ENCODE assay signal across 18 cellular contexts in the genomic region with DNA sequence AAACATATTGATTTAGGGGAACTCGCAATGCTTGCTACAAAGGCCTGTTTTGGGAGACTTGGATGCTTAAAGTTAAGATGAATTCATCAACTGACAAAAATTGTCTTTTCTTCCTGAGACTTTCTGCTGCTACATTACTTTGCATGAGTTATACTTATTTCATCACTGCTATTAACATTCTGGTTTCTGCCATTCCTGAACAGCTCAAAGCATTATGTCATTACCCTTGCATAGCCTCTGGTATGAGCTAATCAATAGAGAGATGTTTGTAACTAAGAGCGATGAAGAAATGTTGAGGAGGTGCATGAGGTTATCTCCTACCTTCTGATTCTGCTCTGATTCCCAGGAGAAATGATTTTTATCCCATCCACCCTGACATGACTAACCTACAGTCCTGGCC.
A peak's percentile ranks its signal among the peaks of the same experiment; 100 is the strongest.
DNase-seq lines count a peak whose midpoint lies in the region; ATAC-seq and TF ChIP-seq lines count a peak whose summit lies in the region.
"Had no signal": no experiment of that assay in that cellular context is flagged by ENCODE, and none has a peak within 500 bp of the region (broad histone marks: within the 10 kb centered on the region; RNA-seq: fewer than 3 reads in every experiment).

No MANE protein-coding gene starts in this region.

- no peaks in the 10 kb centered on the region for H3K36me3 Mint-ChIP-seq in progenitor cell of endocrine pancreas (ENCODE audit: insufficient read depth)
- peaks cover 0 to 1% of the 10 kb centered on the region in 2 donors for H3K36me3 Mint-ChIP-seq in activated T-cell treated with anti-CD3 and anti-CD28 coated beads, Interleukin-2, amount 50 U/mL, for 72 hours (ENCODE audit: insufficient read depth in 2 of 2)

- intact Hi-C loops in body of pancreas (cut with DNase I), result no loop called here

- 20 to 37% methylated on average over 2 of the region's 2 CpGs for WGBS in body of pancreas, 2 donors

- H3K4me3 ChIP-seq in AG10803 (ENCODE audit: low read length), result no peak overlapping the region
- no peak overlapping the region for H3K4me3 ChIP-seq in body of pancreas
- H3K4me3 ChIP-seq: A549, MG63 had no signal

- peak overlapping the region; percentile 94 for H3K27ac Mint-ChIP-seq in progenitor cell of endocrine pancreas
- H3K27ac Mint-ChIP-seq in activated T-cell treated with anti-CD3 and anti-CD28 coated beads, Interleukin-2, amount 50 U/mL, for 72 hours, result no peak overlapping the region

- no peaks in the 10 kb centered on the region for H3K27me3 ChIP-seq in body of pancreas
- H3K27me3 ChIP-seq: MG63 had no signal

- H3K27ac ChIP-seq in body of pancreas, result peak overlapping the region in 2 of 4 donors; percentile 32 to 50
- H3K27ac ChIP-seq: A549 had no signal

- H3K4me1 ChIP-seq in body of pancreas, result peaks cover 4% of the 10 kb centered on the region
- H3K4me1 ChIP-seq: A549 had no signal

- no peak for TF ChIP-seq POLR2A in body of pancreas (IDR thresholded peaks at IDR 0.05)

- no peaks in the 10 kb centered on the region for H3K36me3 ChIP-seq in body of pancreas (replicated peaks in 1 of 2; ENCODE audit: insufficient read depth in 1 of 2, low read depth in 2 of 2)
- H3K36me3 ChIP-seq: MG63 had no signal

- peak; percentile 39 for DNase-seq in AG10803 (ENCODE audit: low read depth)
- no peak for DNase-seq in body of pancreas
- DNase-seq in kidney tubule cell (ENCODE audit: low spot score), result peak; percentile 51
- no peak for DNase-seq in progenitor cell of endocrine pancreas (ENCODE audit: low spot score, unreplicated experiment)
- no peak for DNase-seq in OCI-M1 (lab: John Stamatoyannopoulos, UW)
- DNase-seq in activated T-cell treated with anti-CD3 and anti-CD28 coated beads, Interleukin-2, amount 50 U/mL, for 72 hours, result no peak
- no peak for DNase-seq in SKM-1 (lab: John Stamatoyannopoulos, UW; ENCODE audit: unreplicated experiment)
- DNase-seq: COR-L47, EL, H7, NCI-H1092, NCI-H146, NCI-H2107, NCI-H2227 treated with DMSO at 0.1 percent for 48 hours, NCI-H524 had no signal

- peaks cover 4% of the 10 kb centered on the region for H3K9me3 Mint-ChIP-seq in progenitor cell of endocrine pancreas (ENCODE audit: low read depth)
- H3K9me3 Mint-ChIP-seq in activated T-cell treated with anti-CD3 and anti-CD28 coated beads, Interleukin-2, amount 50 U/mL, for 72 hours, result peaks cover 1 to 8% of the 10 kb centered on the region in 2 donors

- H3K9me3 ChIP-seq in body of pancreas, result no peaks in the 10 kb centered on the region
- H3K9me3 ChIP-seq: A549, MG63 had no signal

- peaks cover 52% of the 10 kb centered on the region for H3K4me1 Mint-ChIP-seq in progenitor cell of endocrine pancreas (ENCODE audit: low read depth)
- no peaks in the 10 kb centered on the region for H3K4me1 Mint-ChIP-seq in activated T-cell treated with anti-CD3 and anti-CD28 coated beads, Interleukin-2, amount 50 U/mL, for 72 hours (ENCODE audit: low read depth)

- peak; percentile 86 for ATAC-seq in body of pancreas
- ATAC-seq in GM21825 (IDR thresholded peaks at IDR 0.05; ENCODE audit: unreplicated experiment), result no peak
- no peak for ATAC-seq in activated T-cell treated with anti-CD3 and anti-CD28 coated beads, Interleukin-2, amount 50 U/mL, for 72 hours (replicated peaks in 1 of 2)
- ATAC-seq: A549 had no signal

- no peak for TF ChIP-seq CTCF in AG10803 (conservative IDR thresholded peaks at IDR 0.05; ENCODE audit: low read length)
- TF ChIP-seq CTCF in body of pancreas (IDR thresholded peaks at IDR 0.05), result no peak
- no peak for TF ChIP-seq CTCF in progenitor cell of endocrine pancreas (IDR thresholded peaks at IDR 0.05; ENCODE audit: unreplicated experiment)

- H3K4me3 Mint-ChIP-seq in progenitor cell of endocrine pancreas (ENCODE audit: low read depth), result no peak overlapping the region
- H3K4me3 Mint-ChIP-seq in activated T-cell treated with anti-CD3 and anti-CD28 coated beads, Interleukin-2, amount 50 U/mL, for 72 hours, result no peak overlapping the region

- no peaks in the 10 kb centered on the region for H3K27me3 Mint-ChIP-seq in progenitor cell of endocrine pancreas
- H3K27me3 Mint-ChIP-seq in activated T-cell treated with anti-CD3 and anti-CD28 coated beads, Interleukin-2, amount 50 U/mL, for 72 hours (ENCODE audit: low read depth), result no peaks in the 10 kb centered on the region

Comparison
In these comparisons a context has a peak if more than half of its experiments do, and no peak if none do; other contexts are left out.
1. DNase-seq: peak in AG10803 (single experiment) and kidney tubule cell (single experiment); none in body of pancreas (0 of 4), progenitor cell of endocrine pancreas (single experiment), OCI-M1 (single experiment), activated T-cell treated with anti-CD3 and anti-CD28 coated beads, Interleukin-2, amount 50 U/mL, for 72 hours (0 of 2) and SKM-1 (single experiment).